In the genomic region with DNA sequence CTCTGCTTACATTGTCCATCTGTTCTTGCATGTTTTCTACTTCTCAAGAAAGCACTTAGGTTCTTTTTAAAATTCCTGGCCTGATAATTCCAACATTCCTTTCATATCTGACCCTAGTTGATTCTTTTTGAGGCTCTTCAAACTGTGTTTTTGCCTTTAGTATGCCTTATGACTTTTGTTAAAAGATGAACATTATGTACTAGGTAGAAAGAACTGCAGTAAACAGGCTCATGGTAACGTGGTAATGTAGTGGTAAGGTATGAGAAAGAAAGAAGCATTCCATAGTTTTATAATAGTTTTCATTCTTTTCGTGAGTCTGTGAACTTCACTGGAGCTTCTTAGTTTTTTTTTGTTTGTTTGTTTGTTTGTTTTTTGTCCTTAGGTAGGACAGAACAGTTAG, we compare ENCODE assay signal across 32 cellular contexts.
"Had no signal": no experiment of that assay in that cellular context is flagged by ENCODE, and none has a peak within 500 bp of the region (broad histone marks: within the 10 kb centered on the region; RNA-seq: fewer than 3 reads in every experiment).

No MANE protein-coding gene starts in this region.

- H3K9me3 ChIP-seq: ascending aorta had no signal

- H3K36me3 ChIP-seq: ascending aorta, cardiac muscle cell had no signal

- ATAC-seq: activated CD8-positive, alpha-beta T cell treated with anti-CD3 and anti-CD28 coated beads for 36 hours; activated naive CD4-positive, alpha-beta T cell treated with anti-CD3 and anti-CD28 coated beads, Interleukin-2, amount 50 U/mL, for 72 hours; activated T-cell treated with anti-CD3 and anti-CD28 coated beads, Interleukin-2, amount 50 U/mL, for 4 hours; activated T-cell treated with anti-CD3 and anti-CD28 coated beads, Interleukin-2, amount 50 U/mL, for 72 hours; activated T-helper 17 cell treated with anti-CD3 and anti-CD28 coated beads, Interleukin-2, amount 50 U/mL, for 72 hours had no signal

- H3K4me3 ChIP-seq: ascending aorta, cardiac muscle cell had no signal

- H3K27ac ChIP-seq: ascending aorta, cardiac muscle cell, VCaP had no signal

- H3K27me3 ChIP-seq: ascending aorta, cardiac muscle cell had no signal

- H3K4me1 ChIP-seq: ascending aorta had no signal

- FAIRE-seq: bronchial epithelial cell, TTC549 had no signal

- DNase-seq: activated B cell treated with CpG ODN at 0.5 μM for 24 hours; activated CD4-positive, alpha-beta memory T cell treated with anti-CD3 and anti-CD28 coated beads for 36 hours; activated CD4-positive, alpha-beta T cell treated with anti-CD3 and anti-CD28 coated beads for 4 hours; activated CD4-positive, alpha-beta T cell treated with anti-CD3 and anti-CD28 coated beads, Interleukin-2, amount 10 ng/mL, durations not matched to agents 24 days and 14 days; activated CD4-positive, alpha-beta T cell treated with anti-CD3 and anti-CD28 coated beads, Interleukin-2, amount 50 U/mL, for 1 hour; activated CD4-positive, alpha-beta T cell treated with anti-CD3 and anti-CD28 coated beads, Interleukin-2, amount 50 U/mL, for 4 hours; activated CD4-positive, CD25-positive, alpha-beta regulatory T cell treated with anti-CD3 and anti-CD28 coated beads, Interleukin-2, amount 50 U/mL, for 72 hours; activated CD8-positive, alpha-beta memory T cell treated with anti-CD3 and anti-CD28 coated beads, Interleukin-2, amount 50 U/mL, for 4 hours; activated CD8-positive, alpha-beta T cell treated with anti-CD3 and anti-CD28 coated beads for 36 hours; activated effector memory CD4-positive, alpha-beta T cell treated with anti-CD3 and anti-CD28 coated beads, Interleukin-2, amount 50 U/mL, for 16 hours; activated gamma-delta T cell treated with Interleukin-2 at 50 U/mL for 16 hours; activated naive CD4-positive, alpha-beta T cell; activated naive CD4-positive, alpha-beta T cell treated with anti-CD3 and anti-CD28 coated beads for 36 hours; activated naive CD4-positive, alpha-beta T cell treated with anti-CD3 and anti-CD28 coated beads, Interleukin-2, amount 50 U/mL, for 16 hours; activated naive CD8-positive, alpha-beta T cell treated with anti-CD3 and anti-CD28 coated beads for 36 hours; activated T-cell treated with anti-CD3 and anti-CD28 coated beads for 4 hours; activated T-cell treated with anti-CD3 and anti-CD28 coated beads, Interleukin-2, amount 50 U/mL, for 1 hour; activated T-cell treated with anti-CD3 and anti-CD28 coated beads, Interleukin-2, amount 50 U/mL, for 4 hours; activated T-cell treated with anti-CD3 and anti-CD28 coated beads, Interleukin-2, amount 50 U/mL, for 72 hours; amygdala; anterior cingulate cortex; caudate nucleus; T-helper 1 cell; T-helper 2 cell; T-helper 9 cell had no signal
